Comparison of ENCODE assay signal across 13 cellular contexts in genomic region chr15:60901647-60902046, GRCh38.
DNase-seq lines count a peak whose midpoint lies in the region; ATAC-seq and TF ChIP-seq lines count a peak whose summit lies in the region.
"Had no signal": no experiment of that assay in that cellular context is flagged by ENCODE, and none has a peak within 500 bp of the region (broad histone marks: within the 10 kb centered on the region; RNA-seq: fewer than 3 reads in every experiment).

No MANE protein-coding gene starts in this region.

- peak; percentile 52 to 76 for ATAC-seq in natural killer cell treated with Interleukin-12 subunit alpha and Interleukin-12 subunit beta and Interleukin-15 and Interleukin-18, amount 100 ng/mL, for 72 hours
- ATAC-seq in natural killer cell (no peak), GM21526 (IDR thresholded peaks at IDR 0.05; ENCODE audit: low FRiP score, unreplicated experiment) (peak; percentile 75), HG03135 (IDR thresholded peaks at IDR 0.05; ENCODE audit: unreplicated experiment) (peak; percentile 81)
- ATAC-seq in stimulated activated naive CD8-positive, alpha-beta T cell treated with anti-CD3 and anti-CD28 coated beads, Interleukin-15, amount 100 ng/mL, for 72 hours = peak; percentile 70

- DNase-seq in natural killer cell treated with Interleukin-12 subunit alpha and Interleukin-12 subunit beta and Interleukin-15 and Interleukin-18, amount 100 ng/mL, for 72 hours (ENCODE audit: low spot score) = no peak
- no peak for DNase-seq in natural killer cell
- DNase-seq in stimulated activated naive CD8-positive, alpha-beta T cell treated with anti-CD3 and anti-CD28 coated beads, Interleukin-15, amount 100 ng/mL, for 72 hours = peak; percentile 15 to 19
- DNase-seq in activated effector memory CD4-positive, alpha-beta T cell treated with Interleukin-2 at 50 U/mL for 16 hours = no peak
- no peak for DNase-seq in NCI-H146 (lab: John Stamatoyannopoulos, UW)
- DNase-seq in glutamatergic neuron = no peak
- DNase-seq: cortex of kidney, midbrain, NCI-H2171 had no signal

- no peak for TF ChIP-seq CTCF in natural killer cell (IDR thresholded peaks at IDR 0.05)
- no peak for TF ChIP-seq CTCF in glutamatergic neuron (IDR thresholded peaks at IDR 0.05; ENCODE audit: partially characterized antibody, unreplicated experiment)

- H3K4me1 Mint-ChIP-seq in natural killer cell treated with Interleukin-12 subunit alpha and Interleukin-12 subunit beta and Interleukin-15 and Interleukin-18, amount 100 ng/mL, for 72 hours (ENCODE audit: low read depth in 2 of 2) = peaks cover 25 to 26% of the 10 kb centered on the region in 2 donors
- H3K4me1 Mint-ChIP-seq in natural killer cell (peaks cover 5 to 15% of the 10 kb centered on the region in 2 donors), glutamatergic neuron (ENCODE audit: low read depth, unreplicated experiment) (peaks cover 8% of the 10 kb centered on the region)
- peaks cover 88% of the 10 kb centered on the region for H3K4me1 Mint-ChIP-seq in stimulated activated naive CD8-positive, alpha-beta T cell treated with anti-CD3 and anti-CD28 coated beads, Interleukin-15, amount 100 ng/mL, for 72 hours

- no peak overlapping the region for H3K4me3 Mint-ChIP-seq in natural killer cell treated with Interleukin-12 subunit alpha and Interleukin-12 subunit beta and Interleukin-15 and Interleukin-18, amount 100 ng/mL, for 72 hours
- H3K4me3 Mint-ChIP-seq in natural killer cell (no peak overlapping the region), glutamatergic neuron (ENCODE audit: unreplicated experiment) (no peak overlapping the region)
- peak overlapping the region in 1 of 2 donors; percentile 60 for H3K4me3 Mint-ChIP-seq in stimulated activated naive CD8-positive, alpha-beta T cell treated with anti-CD3 and anti-CD28 coated beads, Interleukin-15, amount 100 ng/mL, for 72 hours
- H3K4me3 Mint-ChIP-seq: IgD-negative memory B cell; stimulated activated naive CD8-positive, alpha-beta T cell treated with anti-CD3 and anti-CD28 coated beads, Interleukin-15, Interleukin-2, amounts not matched to agents 100 ng/mL and 50 ng/mL, for 24 hours had no signal

- peak overlapping the region in 1 of 2 donors; percentile 44 for H3K27ac Mint-ChIP-seq in natural killer cell treated with Interleukin-12 subunit alpha and Interleukin-12 subunit beta and Interleukin-15 and Interleukin-18, amount 100 ng/mL, for 72 hours
- H3K27ac Mint-ChIP-seq in natural killer cell (no peak overlapping the region), glutamatergic neuron (ENCODE audit: unreplicated experiment) (no peak overlapping the region)
- peak overlapping the region in 1 of 2 donors; percentile 58 for H3K27ac Mint-ChIP-seq in stimulated activated naive CD8-positive, alpha-beta T cell treated with anti-CD3 and anti-CD28 coated beads, Interleukin-15, amount 100 ng/mL, for 72 hours
- H3K27ac Mint-ChIP-seq: IgD-negative memory B cell; stimulated activated naive CD8-positive, alpha-beta T cell treated with anti-CD3 and anti-CD28 coated beads, Interleukin-15, Interleukin-2, amounts not matched to agents 100 ng/mL and 50 ng/mL, for 24 hours had no signal

- no peaks in the 10 kb centered on the region for H3K36me3 Mint-ChIP-seq in natural killer cell treated with Interleukin-12 subunit alpha and Interleukin-12 subunit beta and Interleukin-15 and Interleukin-18, amount 100 ng/mL, for 72 hours
- H3K36me3 Mint-ChIP-seq in natural killer cell (no peaks in the 10 kb centered on the region), glutamatergic neuron (ENCODE audit: unreplicated experiment) (no peaks in the 10 kb centered on the region)
- H3K36me3 Mint-ChIP-seq: IgD-negative memory B cell had no signal

- no peaks in the 10 kb centered on the region for H3K9me3 Mint-ChIP-seq in natural killer cell treated with Interleukin-12 subunit alpha and Interleukin-12 subunit beta and Interleukin-15 and Interleukin-18, amount 100 ng/mL, for 72 hours
- H3K9me3 Mint-ChIP-seq in natural killer cell (no peaks in the 10 kb centered on the region), glutamatergic neuron (ENCODE audit: unreplicated experiment) (no peaks in the 10 kb centered on the region)
- H3K9me3 Mint-ChIP-seq in stimulated activated naive CD8-positive, alpha-beta T cell treated with anti-CD3 and anti-CD28 coated beads, Interleukin-15, amount 100 ng/mL, for 72 hours = no peaks in the 10 kb centered on the region
- H3K9me3 Mint-ChIP-seq: IgD-negative memory B cell; stimulated activated naive CD8-positive, alpha-beta T cell treated with anti-CD3 and anti-CD28 coated beads, Interleukin-15, Interleukin-2, amounts not matched to agents 100 ng/mL and 50 ng/mL, for 24 hours had no signal

- H3K27me3 Mint-ChIP-seq in natural killer cell treated with Interleukin-12 subunit alpha and Interleukin-12 subunit beta and Interleukin-15 and Interleukin-18, amount 100 ng/mL, for 72 hours = peaks cover 0 to 2% of the 10 kb centered on the region in 2 donors
- no peaks in the 10 kb centered on the region for H3K27me3 Mint-ChIP-seq in natural killer cell (ENCODE audit: low read depth in 2 of 2)
- H3K27me3 Mint-ChIP-seq in stimulated activated naive CD8-positive, alpha-beta T cell treated with anti-CD3 and anti-CD28 coated beads, Interleukin-15, amount 100 ng/mL, for 72 hours = no peaks in the 10 kb centered on the region
- H3K27me3 Mint-ChIP-seq in glutamatergic neuron (ENCODE audit: unreplicated experiment) = no peaks in the 10 kb centered on the region
- H3K27me3 Mint-ChIP-seq: IgD-negative memory B cell; stimulated activated naive CD8-positive, alpha-beta T cell treated with anti-CD3 and anti-CD28 coated beads, Interleukin-15, Interleukin-2, amounts not matched to agents 100 ng/mL and 50 ng/mL, for 24 hours had no signal

- intact Hi-C loops in natural killer cell (cut with micrococcal nuclease) = no loop called here

Comparison
In these comparisons a context has a peak if more than half of its experiments do, and no peak if none do; other contexts are left out.
1. ATAC-seq: peak in natural killer cell treated with Interleukin-12 subunit alpha and Interleukin-12 subunit beta and Interleukin-15 and Interleukin-18, amount 100 ng/mL, for 72 hours (2 of 2), GM21526 (single experiment), HG03135 (single experiment) and stimulated activated naive CD8-positive, alpha-beta T cell treated with anti-CD3 and anti-CD28 coated beads, Interleukin-15, amount 100 ng/mL, for 72 hours (single experiment); none in natural killer cell (0 of 3).
2. DNase-seq: peak in stimulated activated naive CD8-positive, alpha-beta T cell treated with anti-CD3 and anti-CD28 coated beads, Interleukin-15, amount 100 ng/mL, for 72 hours (2 of 2); none in natural killer cell treated with Interleukin-12 subunit alpha and Interleukin-12 subunit beta and Interleukin-15 and Interleukin-18, amount 100 ng/mL, for 72 hours (single experiment), natural killer cell (single experiment), activated effector memory CD4-positive, alpha-beta T cell treated with Interleukin-2 at 50 U/mL for 16 hours (single experiment), NCI-H146 (single experiment) and glutamatergic neuron (single experiment).